14 cellular contexts compared by ENCODE assay signal in genomic region chr9:93505518-93506123, GRCh38. TPM values are rescaled to one million over a fixed set of nuclear protein-coding genes. Genes with fewer than 3 reads are reported as not detected.
DNase-seq lines count a peak whose midpoint lies in the region; ATAC-seq and TF ChIP-seq lines count a peak whose summit lies in the region.
"Had no signal": no experiment of that assay in that cellular context is flagged by ENCODE, and none has a peak within 500 bp of the region (broad histone marks: within the 10 kb centered on the region; RNA-seq: fewer than 3 reads in every experiment).

No MANE protein-coding gene starts in this region.

- intact Hi-C loops in CD8-positive, alpha-beta T cell (cut with DNase I, micrococcal nuclease) = no loop called here
- intact Hi-C loops in breast epithelium (cut with DNase I; ENCODE audit: low total_unique reads) = no loop called here

- H3K27ac Mint-ChIP-seq in CD8-positive, alpha-beta T cell = peak overlapping the region; percentile 6
- peak overlapping the region; percentile 88 to 99 for H3K27ac Mint-ChIP-seq in natural killer cell treated with Interleukin-12 subunit alpha and Interleukin-12 subunit beta and Interleukin-15 and Interleukin-18, amount 100 ng/mL, for 72 hours
- H3K27ac Mint-ChIP-seq in activated naive CD4-positive, alpha-beta T cell treated with anti-CD3 and anti-CD28 coated beads, Interleukin-2, amount 10 ng/mL, durations not matched to agents 7 days and 5 days = no peak overlapping the region

- no peaks in the 10 kb centered on the region for H3K9me3 ChIP-seq in CD8-positive, alpha-beta T cell (ENCODE audit: low read length)
- H3K9me3 ChIP-seq in breast epithelium = no peaks in the 10 kb centered on the region
- H3K9me3 ChIP-seq: BLaER1 had no signal

- peaks cover 8% of the 10 kb centered on the region for H3K4me1 ChIP-seq in CD8-positive, alpha-beta T cell (ENCODE audit: insufficient read depth, low read length)
- peaks cover 0 to 7% of the 10 kb centered on the region in 2 donors for H3K4me1 ChIP-seq in breast epithelium
- H3K4me1 ChIP-seq: foreskin keratinocyte had no signal

- ATAC-seq in CD8-positive, alpha-beta T cell = no peak
- ATAC-seq in natural killer cell treated with Interleukin-12 subunit alpha and Interleukin-12 subunit beta and Interleukin-15 and Interleukin-18, amount 100 ng/mL, for 72 hours = no peak
- ATAC-seq: foreskin keratinocyte had no signal

- H3K27me3 ChIP-seq in CD8-positive, alpha-beta T cell (ENCODE audit: insufficient read depth, low read length) = no peaks in the 10 kb centered on the region
- no peaks in the 10 kb centered on the region for H3K27me3 ChIP-seq in breast epithelium
- H3K27me3 ChIP-seq: BLaER1, foreskin keratinocyte had no signal

- H3K27me3 Mint-ChIP-seq in CD8-positive, alpha-beta T cell (ENCODE audit: low read depth) = no peaks in the 10 kb centered on the region
- H3K27me3 Mint-ChIP-seq in natural killer cell treated with Interleukin-12 subunit alpha and Interleukin-12 subunit beta and Interleukin-15 and Interleukin-18, amount 100 ng/mL, for 72 hours = no peaks in the 10 kb centered on the region
- H3K27me3 Mint-ChIP-seq in activated naive CD4-positive, alpha-beta T cell treated with anti-CD3 and anti-CD28 coated beads, Interleukin-2, amount 10 ng/mL, durations not matched to agents 7 days and 5 days = no peaks in the 10 kb centered on the region

- H3K4me1 Mint-ChIP-seq in CD8-positive, alpha-beta T cell (ENCODE audit: low read depth) = peaks cover 73% of the 10 kb centered on the region
- peaks cover 70 to 71% of the 10 kb centered on the region in 2 donors for H3K4me1 Mint-ChIP-seq in natural killer cell treated with Interleukin-12 subunit alpha and Interleukin-12 subunit beta and Interleukin-15 and Interleukin-18, amount 100 ng/mL, for 72 hours (ENCODE audit: low read depth in 2 of 2)
- peaks cover 47% of the 10 kb centered on the region for H3K4me1 Mint-ChIP-seq in activated naive CD4-positive, alpha-beta T cell treated with anti-CD3 and anti-CD28 coated beads, Interleukin-2, amount 10 ng/mL, durations not matched to agents 7 days and 5 days

- peaks cover 65% of the 10 kb centered on the region for H3K36me3 Mint-ChIP-seq in CD8-positive, alpha-beta T cell
- H3K36me3 Mint-ChIP-seq in natural killer cell treated with Interleukin-12 subunit alpha and Interleukin-12 subunit beta and Interleukin-15 and Interleukin-18, amount 100 ng/mL, for 72 hours = peaks cover 27% of the 10 kb centered on the region
- H3K36me3 Mint-ChIP-seq in activated naive CD4-positive, alpha-beta T cell treated with anti-CD3 and anti-CD28 coated beads, Interleukin-2, amount 10 ng/mL, durations not matched to agents 7 days and 5 days = peaks cover 48% of the 10 kb centered on the region

- H3K27ac ChIP-seq in CD8-positive, alpha-beta T cell (ENCODE audit: low read depth, low read length) = no peak overlapping the region
- peak overlapping the region; percentile 48 to 64 for H3K27ac ChIP-seq in breast epithelium
- H3K27ac ChIP-seq: BLaER1, foreskin keratinocyte had no signal

- H3K4me3 Mint-ChIP-seq in CD8-positive, alpha-beta T cell = no peak overlapping the region
- peak overlapping the region; percentile 40 for H3K4me3 Mint-ChIP-seq in natural killer cell treated with Interleukin-12 subunit alpha and Interleukin-12 subunit beta and Interleukin-15 and Interleukin-18, amount 100 ng/mL, for 72 hours
- H3K4me3 Mint-ChIP-seq in activated naive CD4-positive, alpha-beta T cell treated with anti-CD3 and anti-CD28 coated beads, Interleukin-2, amount 10 ng/mL, durations not matched to agents 7 days and 5 days = no peak overlapping the region

- no peak for DNase-seq in CD8-positive, alpha-beta T cell
- DNase-seq in NOMO-1 (lab: John Stamatoyannopoulos, UW; ENCODE audit: unreplicated experiment in 2 of 2) = peak; percentile 80
- no peak for DNase-seq in breast epithelium (ENCODE audit: low spot score in 2 of 2)
- DNase-seq in natural killer cell treated with Interleukin-12 subunit alpha and Interleukin-12 subunit beta and Interleukin-15 and Interleukin-18, amount 100 ng/mL, for 72 hours (ENCODE audit: low spot score) = no peak
- no peak for DNase-seq in stimulated activated CD4-positive, alpha-beta T cell treated with anti-CD3 and anti-CD28 coated beads, Interleukin-2, amount 100 ng/mL, for 48 hours
- no peak for DNase-seq in KG1 (lab: John Stamatoyannopoulos, UW)
- no peak for DNase-seq in activated naive CD4-positive, alpha-beta T cell treated with anti-CD3 and anti-CD28 coated beads, Interleukin-2, amount 10 ng/mL, durations not matched to agents 7 days and 5 days
- DNase-seq in cerebellar nuclear complex (lab: John Stamatoyannopoulos, UW) = no peak
- DNase-seq: foreskin keratinocyte; left ventricle myocardium superior; stimulated activated CD4-positive, alpha-beta T cell treated with anti-CD3 and anti-CD28 coated beads, Interleukin-1b, Interleukin-23, amount 100 ng/mL, for 48 hours; stimulated activated naive CD4-positive, alpha-beta T cell; T-helper 9 cell had no signal

- H3K4me3 ChIP-seq in CD8-positive, alpha-beta T cell (ENCODE audit: low read depth, low read length) = no peak overlapping the region
- no peak overlapping the region for H3K4me3 ChIP-seq in breast epithelium
- H3K4me3 ChIP-seq: BLaER1 had no signal

- CTCF ChIA-PET in CD8-positive, alpha-beta T cell (lab: Charles Lee) = no interaction called here
- CTCF ChIA-PET in activated naive CD4-positive, alpha-beta T cell treated with anti-CD3 and anti-CD28 coated beads, Interleukin-2, amount 10 ng/mL, durations not matched to agents 7 days and 5 days (lab: Charles Lee) = no interaction called here

- H3K36me3 ChIP-seq in CD8-positive, alpha-beta T cell (ENCODE audit: insufficient read depth, low read length) = peaks cover 5% of the 10 kb centered on the region
- no peaks in the 10 kb centered on the region for H3K36me3 ChIP-seq in breast epithelium

- no peak for TF ChIP-seq POLR2A in breast epithelium (IDR thresholded peaks at IDR 0.05)

- H3K9me3 Mint-ChIP-seq in CD8-positive, alpha-beta T cell = no peaks in the 10 kb centered on the region
- no peaks in the 10 kb centered on the region for H3K9me3 Mint-ChIP-seq in natural killer cell treated with Interleukin-12 subunit alpha and Interleukin-12 subunit beta and Interleukin-15 and Interleukin-18, amount 100 ng/mL, for 72 hours
- H3K9me3 Mint-ChIP-seq in activated naive CD4-positive, alpha-beta T cell treated with anti-CD3 and anti-CD28 coated beads, Interleukin-2, amount 10 ng/mL, durations not matched to agents 7 days and 5 days = no peaks in the 10 kb centered on the region

- POLR2A ChIA-PET in CD8-positive, alpha-beta T cell (lab: Charles Lee) = no interaction called here

- TF ChIP-seq CTCF in CD8-positive, alpha-beta T cell (IDR thresholded peaks at IDR 0.05) = no peak
- TF ChIP-seq CTCF in breast epithelium (IDR thresholded peaks at IDR 0.05) = no peak

RNA-seq across cellular contexts. Expression of gene FAM120AOS, which starts 52.2 kb away (rescaled TPM):
- total RNA-seq in CD8-positive, alpha-beta T cell = 10 to 100 TPM; 40.3 to 40.7 TPM
- 10 to 100 TPM; 60.3 to 70.4 (median 62.9) TPM for total RNA-seq in breast epithelium
- total RNA-seq in natural killer cell treated with Interleukin-12 subunit alpha and Interleukin-12 subunit beta and Interleukin-15 and Interleukin-18, amount 100 ng/mL, for 72 hours = 10 to 100 TPM; 28.6 to 36.0 TPM

RNA-seq across cellular contexts. Expression of gene FAM120A, which starts 54.1 kb away (rescaled TPM):
- 10 to 100 TPM; 39.4 to 39.7 TPM for total RNA-seq in CD8-positive, alpha-beta T cell
- total RNA-seq in breast epithelium = 100 to 1,000 TPM in 1 of 3 donors, 10 to 100 TPM in 2; 71.0 to 103 (median 89.6) TPM
- total RNA-seq in natural killer cell treated with Interleukin-12 subunit alpha and Interleukin-12 subunit beta and Interleukin-15 and Interleukin-18, amount 100 ng/mL, for 72 hours = 100 to 1,000 TPM; 138 to 154 TPM

Comparison
In these comparisons a context has a peak if more than half of its experiments do, and no peak if none do; other contexts are left out.
1. DNase-seq: peak in NOMO-1 (2 of 2); none in CD8-positive, alpha-beta T cell (0 of 7), breast epithelium (0 of 2), natural killer cell treated with Interleukin-12 subunit alpha and Interleukin-12 subunit beta and Interleukin-15 and Interleukin-18, amount 100 ng/mL, for 72 hours (single experiment), stimulated activated CD4-positive, alpha-beta T cell treated with anti-CD3 and anti-CD28 coated beads, Interleukin-2, amount 100 ng/mL, for 48 hours (0 of 2), KG1 (single experiment), activated naive CD4-positive, alpha-beta T cell treated with anti-CD3 and anti-CD28 coated beads, Interleukin-2, amount 10 ng/mL, durations not matched to agents 7 days and 5 days (single experiment) and cerebellar nuclear complex (0 of 2).